In genomic region chr11:70948855-70949551, GRCh38 we compare ENCODE assay signal across 14 cellular contexts.
DNase-seq lines count a peak whose midpoint lies in the region; ATAC-seq lines count a peak whose summit lies in the region.
"Had no signal": no experiment of that assay in that cellular context is flagged by ENCODE, and none has a peak within 500 bp of the region (broad histone marks: within the 10 kb centered on the region; RNA-seq: fewer than 3 reads in every experiment).

No MANE protein-coding gene starts in this region.

- DNase-seq in DMS153 (lab: John Stamatoyannopoulos, UW) (peak; percentile 57), NCI-H1436 (lab: John Stamatoyannopoulos, UW) (peak; percentile 98), NCI-H2227 (lab: John Stamatoyannopoulos, UW; ENCODE audit: unreplicated experiment) (peak; percentile 24), iPS-NIHi11 (ENCODE audit: low spot score) (peak; percentile 45), GM03348 (ENCODE audit: low spot score) (no peak), RKO (ENCODE audit: low spot score) (no peak)
- DNase-seq: activated CD8-positive, alpha-beta T cell treated with anti-CD3 and anti-CD28 coated beads, Interleukin-2, amount 10 ng/mL, durations not matched to agents 7 days and 5 days; amniotic stem cell; GM23248; OCI-M1; stimulated activated naive CD4-positive, alpha-beta T cell treated with Interleukin-2 at 50 U/mL for 16 hours had no signal

- ATAC-seq in GM18511 (IDR thresholded peaks at IDR 0.05; ENCODE audit: unreplicated experiment) (no peak), GM21786 (IDR thresholded peaks at IDR 0.05; ENCODE audit: unreplicated experiment) (no peak)
- ATAC-seq: activated CD8-positive, alpha-beta T cell treated with anti-CD3 and anti-CD28 coated beads, Interleukin-2, amount 10 ng/mL, durations not matched to agents 7 days and 5 days; activated T-helper 17 cell treated with anti-CD3 and anti-CD28 coated beads, Interleukin-2, amount 50 U/mL, for 72 hours had no signal

Comparison
In these comparisons a context has a peak if more than half of its experiments do, and no peak if none do; other contexts are left out.
1. DNase-seq: peak in DMS153 (single experiment), NCI-H1436 (single experiment), NCI-H2227 (single experiment) and iPS-NIHi11 (single experiment); none in GM03348 (single experiment) and RKO (single experiment).